ENCODE assay signal across 1 cellular context in the genomic region with DNA sequence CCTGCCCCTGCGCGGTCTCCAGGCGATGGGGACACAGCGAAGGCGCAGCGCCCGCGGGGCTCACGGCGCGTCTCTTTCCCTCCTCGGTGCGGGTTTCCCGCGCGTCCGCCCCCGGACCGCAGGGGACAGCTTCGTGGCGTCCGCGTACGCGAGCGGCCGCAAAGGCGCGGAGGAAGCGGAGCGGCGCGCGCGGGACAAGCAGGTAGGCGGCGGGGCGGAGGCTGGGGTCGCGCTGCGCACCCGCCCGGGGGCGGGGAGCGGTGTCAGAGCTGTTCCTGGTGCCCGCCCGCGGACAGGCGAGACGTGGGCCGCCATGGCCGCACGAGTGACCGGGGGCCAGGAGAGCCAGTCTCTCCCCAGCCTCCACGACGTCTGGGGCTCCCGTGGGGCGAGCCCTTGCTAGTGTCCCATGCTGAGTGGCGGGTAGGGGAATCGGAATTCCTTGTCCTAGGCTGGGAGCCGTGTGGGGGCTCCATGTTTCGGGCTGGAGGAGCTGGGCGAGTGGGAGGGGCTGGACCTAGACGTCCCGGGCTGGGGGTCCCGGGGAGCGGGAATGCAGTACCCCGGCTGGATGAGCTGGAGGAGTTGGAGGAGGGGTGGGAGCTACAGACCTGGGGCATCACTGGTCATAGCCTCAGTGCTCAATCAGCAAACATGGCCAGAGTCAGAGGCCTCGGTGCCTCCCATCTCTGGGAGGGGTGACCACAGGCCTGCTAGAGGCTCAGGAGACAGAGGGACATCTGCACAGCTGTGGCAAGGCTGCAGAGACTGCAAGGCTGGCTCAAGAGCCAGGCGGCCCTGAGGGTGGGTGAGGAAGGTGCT.
TF ChIP-seq lines count a peak whose summit lies in the region.

No MANE protein-coding gene starts in this region.

TF ChIP-seq in H1, 55 proteins besides CTCF, POLR2A, EP300 and RAD21:
- TF ChIP-seq KDM4A (IDR thresholded peaks at IDR 0.05; ENCODE audit: low read depth, low read length, severe bottlenecking) (peak; percentile 28), SIN3A (conservative IDR thresholded peaks at IDR 0.05 in 1 of 2, IDR thresholded peaks at IDR 0.05 in 1 of 2; ENCODE audit: low read depth in 1 of 2, low read length in 2 of 2) (no peak), RXRA (IDR thresholded peaks at IDR 0.05; ENCODE audit: insufficient read depth, low read depth, low read length) (no peak), CTBP2 (IDR thresholded peaks at IDR 0.05; ENCODE audit: borderline replicate concordance, insufficient read depth, insufficient read length, low read length) (no peak), SUZ12 (IDR thresholded peaks at IDR 0.05; ENCODE audit: low read length) (peak; percentile 78), SP1 (IDR thresholded peaks at IDR 0.05; ENCODE audit: low read depth, low read length) (no peak), BRCA1 (IDR thresholded peaks at IDR 0.05; ENCODE audit: low read depth, low read length) (no peak), HDAC2 (IDR thresholded peaks at IDR 0.05; ENCODE audit: borderline replicate concordance in 1 of 2, low read depth in 2 of 2, low read length in 2 of 2) (no peak), EZH2 (IDR thresholded peaks at IDR 0.05; ENCODE audit: low read depth, low read length, severe bottlenecking) (peak; percentile 80), RFX5 (IDR thresholded peaks at IDR 0.05; ENCODE audit: borderline replicate concordance, low read depth, low read length) (no peak), SIRT6 (IDR thresholded peaks at IDR 0.05; ENCODE audit: low read length) (no peak)
TF ChIP-seq in H1: peak in this region for 3.
